8 cellular contexts compared by ENCODE assay signal in genomic region chr3:141441381-141442365, GRCh38. TPM values are rescaled to one million over a fixed set of nuclear protein-coding genes. Genes with fewer than 3 reads are reported as not detected.
DNase-seq lines count a peak whose midpoint lies in the region; ATAC-seq and TF ChIP-seq lines count a peak whose summit lies in the region.

No MANE protein-coding gene starts in this region.

- no peaks in the 10 kb centered on the region for H3K79me2 ChIP-seq in DND-41 (ENCODE audit: insufficient read depth, low read length)

- DNase-seq in DND-41 (peak; percentile 62), HK-2 (ENCODE audit: unreplicated experiment) (peak; percentile 67), SKM-1 treated with dmso at 0.1 percent for 144 hours (lab: John Stamatoyannopoulos, UW; ENCODE audit: unreplicated experiment) (peak; percentile 87), cardiac muscle cell (ENCODE audit: low read depth in 1 of 2, low spot score in 1 of 2) (peak; percentile 61 to 79), sciatic nerve (ENCODE audit: low spot score) (peak; percentile 84), epidermal melanocyte (ENCODE audit: insufficient read length, low spot score) (no peak)
- peak; percentile 79 for DNase-seq in activated naive CD4-positive, alpha-beta T cell treated with anti-CD3 and anti-CD28 coated beads, Interleukin-2, amount 10 ng/mL, durations not matched to agents 7 days and 5 days

- H4K20me1 ChIP-seq in DND-41 (ENCODE audit: insufficient read depth, low read length) = no peaks in the 10 kb centered on the region

- no peaks in the 10 kb centered on the region for H3K9me3 ChIP-seq in DND-41 (ENCODE audit: insufficient read depth, low read length, severe bottlenecking)
- no peaks in the 10 kb centered on the region for H3K9me3 ChIP-seq in cardiac muscle cell (ENCODE audit: low read depth)

- CTCF ChIA-PET in activated naive CD4-positive, alpha-beta T cell treated with anti-CD3 and anti-CD28 coated beads, Interleukin-2, amount 10 ng/mL, durations not matched to agents 7 days and 5 days (lab: Charles Lee) = interaction anchor here (0.7 to 7.3 kb wide), 26 partner anchors 8 to 139 kb away, joined by 3 to 73 read pairs (median 5); no protein-coding TSS in a partner anchor

- H3K4me3 Mint-ChIP-seq in activated naive CD4-positive, alpha-beta T cell treated with anti-CD3 and anti-CD28 coated beads, Interleukin-2, amount 10 ng/mL, durations not matched to agents 7 days and 5 days = no peak overlapping the region

- H3K36me3 ChIP-seq in DND-41 (ENCODE audit: insufficient read depth, low read length) (no peaks in the 10 kb centered on the region), cardiac muscle cell (peaks cover 6% of the 10 kb centered on the region)

- no peaks in the 10 kb centered on the region; the same call in 1 of the 2 replicates for H3K4me1 ChIP-seq in DND-41 (ENCODE audit: insufficient read depth, low read length)
- peaks cover 23% of the 10 kb centered on the region for H3K4me1 ChIP-seq in cardiac muscle cell (ENCODE audit: low read depth)

- peaks cover 22% of the 10 kb centered on the region for H3K4me1 Mint-ChIP-seq in activated naive CD4-positive, alpha-beta T cell treated with anti-CD3 and anti-CD28 coated beads, Interleukin-2, amount 10 ng/mL, durations not matched to agents 7 days and 5 days

- no peaks in the 10 kb centered on the region for H3K9me3 Mint-ChIP-seq in activated naive CD4-positive, alpha-beta T cell treated with anti-CD3 and anti-CD28 coated beads, Interleukin-2, amount 10 ng/mL, durations not matched to agents 7 days and 5 days

- H3K4me3 ChIP-seq in DND-41 (ENCODE audit: low read depth in 1 of 2, low read length in 2 of 2) (no peak overlapping the region), cardiac muscle cell (no peak overlapping the region)

- no peaks in the 10 kb centered on the region for H3K27me3 Mint-ChIP-seq in activated naive CD4-positive, alpha-beta T cell treated with anti-CD3 and anti-CD28 coated beads, Interleukin-2, amount 10 ng/mL, durations not matched to agents 7 days and 5 days

- peaks cover 39% of the 10 kb centered on the region for H3K36me3 Mint-ChIP-seq in activated naive CD4-positive, alpha-beta T cell treated with anti-CD3 and anti-CD28 coated beads, Interleukin-2, amount 10 ng/mL, durations not matched to agents 7 days and 5 days

- peak overlapping the region; percentile 1 for H2AFZ ChIP-seq in DND-41 (ENCODE audit: low read depth, low read length)

- H3K9ac ChIP-seq in DND-41 (ENCODE audit: low read depth, low read length) = no peak overlapping the region

- H3K27ac Mint-ChIP-seq in activated naive CD4-positive, alpha-beta T cell treated with anti-CD3 and anti-CD28 coated beads, Interleukin-2, amount 10 ng/mL, durations not matched to agents 7 days and 5 days = no peak overlapping the region

- intact Hi-C loops in sciatic nerve (cut with DNase I) = no loop called here

- H3K27ac ChIP-seq in DND-41 (ENCODE audit: low read length) = no peak overlapping the region
- H3K27ac ChIP-seq in cardiac muscle cell = peak overlapping the region; percentile 44

- H3K4me2 ChIP-seq in DND-41 (ENCODE audit: insufficient read depth, low read length) = no peak overlapping the region

- TF ChIP-seq CTCF in DND-41 (IDR thresholded peaks at IDR 0.05; ENCODE audit: borderline replicate concordance, extremely low read depth, low read length, poor library complexity, severe bottlenecking) = peak; percentile 74
- TF ChIP-seq CTCF in cardiac muscle cell (IDR thresholded peaks at IDR 0.05; ENCODE audit: low read depth, low read length) = peak; percentile 93

- ATAC-seq in DND-41 (ENCODE audit: insufficient read depth, low read depth) (peak; percentile 97), GM21381 (IDR thresholded peaks at IDR 0.05; ENCODE audit: unreplicated experiment) (peak; percentile 97), sciatic nerve (peak; percentile 88)

- no peaks in the 10 kb centered on the region for H3K27me3 ChIP-seq in DND-41 (ENCODE audit: insufficient read depth, low read length, poor library complexity)
- no peaks in the 10 kb centered on the region for H3K27me3 ChIP-seq in cardiac muscle cell

RNA-seq across cellular contexts. Expression of gene RASA2, which starts 45.2 kb away (rescaled TPM):
- total RNA-seq in cardiac muscle cell (4.4 and 18.0 TPM in 2 replicates), sciatic nerve (49.3 TPM)
- 6.3 and 6.5 TPM in 2 replicates for polyA plus RNA-seq in cardiac muscle cell
